Comparison of ENCODE assay signal across 8 cellular contexts in the genomic region with DNA sequence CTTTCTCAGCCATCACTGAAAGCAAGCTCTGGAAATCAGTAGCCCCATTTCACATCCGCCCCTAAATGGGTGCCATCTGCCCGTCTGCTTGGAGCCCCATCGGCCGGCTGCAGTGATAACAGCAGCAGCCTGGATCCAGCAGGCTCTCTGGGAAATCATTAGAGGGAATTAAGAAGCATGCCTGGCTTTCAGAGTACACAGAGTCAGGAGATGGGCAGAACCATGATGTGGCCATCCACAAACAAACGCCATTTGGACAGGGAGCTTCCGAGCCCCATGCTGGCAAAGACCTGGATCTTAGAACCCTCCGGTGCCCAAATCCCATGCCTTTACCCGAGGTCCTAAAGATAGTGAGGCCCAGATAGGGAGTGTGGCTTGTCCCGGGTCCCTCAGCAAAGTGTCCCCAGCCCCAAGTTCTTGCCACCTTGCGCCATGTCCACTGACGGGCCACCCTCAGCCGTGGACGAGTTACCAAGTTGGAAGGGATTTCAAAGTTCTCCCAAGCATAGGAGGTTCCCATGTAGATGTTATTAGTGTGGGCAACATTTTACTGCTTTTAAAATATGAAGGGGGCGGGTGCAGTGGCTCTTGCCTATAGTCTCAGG. TPM values are rescaled to one million over a fixed set of nuclear protein-coding genes. Genes with fewer than 3 reads are reported as not detected.
DNase-seq lines count a peak whose midpoint lies in the region; ATAC-seq and TF ChIP-seq lines count a peak whose summit lies in the region.

No MANE protein-coding gene starts in this region.

- H3K27ac Mint-ChIP-seq in HFFc6, result peak overlapping the region; percentile 89
- peak overlapping the region; percentile 92; the same call in 1 of the 2 replicates for H3K27ac Mint-ChIP-seq in WTC11
- peak overlapping the region; percentile 98 for H3K27ac Mint-ChIP-seq in stimulated activated effector memory CD8-positive, alpha-beta T cell treated with anti-CD3 and anti-CD28 coated beads, Interleukin-12 subunit alpha, Interleukin-12 subunit beta, amount 100 ng/mL, for 72 hours

- H3K27ac ChIP-seq in hepatocyte, result peak overlapping the region; percentile 82

- peaks cover 43% of the 10 kb centered on the region for H3K79me2 ChIP-seq in hepatocyte

- 75% methylated on average over 14 of the region's 14 CpGs for WGBS in hepatocyte (ENCODE audit: low lambda C conversion rate, missing lambda C conversion rate)

- H4K20me1 ChIP-seq in hepatocyte (ENCODE audit: insufficient read depth, poor library complexity, severe bottlenecking), result peaks cover 25% of the 10 kb centered on the region

- peak overlapping the region; percentile 68 for H3K4me3 ChIP-seq in hepatocyte

- DNase-seq in HFFc6 (no peak), WTC11 (ENCODE audit: low spot score) (no peak), hepatocyte (ENCODE audit: low spot score) (no peak), AG08395 (ENCODE audit: low spot score) (no peak), dedifferentiated amniotic fluid mesenchymal stem cell (ENCODE audit: extremely low spot score) (no peak)
- DNase-seq in stimulated activated effector memory CD8-positive, alpha-beta T cell treated with anti-CD3 and anti-CD28 coated beads, Interleukin-12 subunit alpha, Interleukin-12 subunit beta, amount 100 ng/mL, for 72 hours (ENCODE audit: low spot score in 2 of 2), result no peak
- DNase-seq in activated CD4-positive, alpha-beta T cell treated with anti-CD3 and anti-CD28 coated beads, Interleukin-2, amount 50 U/mL, for 1 hour, result no peak

- peak overlapping the region; percentile 60 for H2AFZ ChIP-seq in hepatocyte

- no peaks in the 10 kb centered on the region for H3K27me3 ChIP-seq in hepatocyte

- H3K9me3 Mint-ChIP-seq in HFFc6 (no peaks in the 10 kb centered on the region), WTC11 (peaks cover 6% of the 10 kb centered on the region)
- H3K9me3 Mint-ChIP-seq in stimulated activated effector memory CD8-positive, alpha-beta T cell treated with anti-CD3 and anti-CD28 coated beads, Interleukin-12 subunit alpha, Interleukin-12 subunit beta, amount 100 ng/mL, for 72 hours, result no peaks in the 10 kb centered on the region

- POLR2A ChIA-PET in WTC11 (lab: Charles Lee), result interaction anchor here (0.6 to 2.4 kb wide), 3 partner anchors 10 to 341 kb away, joined by 3 to 10 read pairs (median 10); no protein-coding TSS in a partner anchor

- ATAC-seq in WTC11, result no peak
- ATAC-seq in stimulated activated effector memory CD8-positive, alpha-beta T cell treated with anti-CD3 and anti-CD28 coated beads, Interleukin-12 subunit alpha, Interleukin-12 subunit beta, amount 100 ng/mL, for 72 hours, result no peak
- no peak for ATAC-seq in GM21723 (IDR thresholded peaks at IDR 0.05; ENCODE audit: unreplicated experiment)

- CTCF ChIA-PET in WTC11 (lab: Charles Lee), result interaction anchor here (0.5 to 2.8 kb wide), 7 partner anchors 10 to 236 kb away, joined by 3 to 14 read pairs (median 4); no protein-coding TSS in a partner anchor

- H3K4me1 Mint-ChIP-seq in HFFc6 (ENCODE audit: low read depth) (peaks cover 37% of the 10 kb centered on the region), WTC11 (peaks cover 31% of the 10 kb centered on the region)
- H3K4me1 Mint-ChIP-seq in stimulated activated effector memory CD8-positive, alpha-beta T cell treated with anti-CD3 and anti-CD28 coated beads, Interleukin-12 subunit alpha, Interleukin-12 subunit beta, amount 100 ng/mL, for 72 hours, result peaks cover 33% of the 10 kb centered on the region

- no peaks in the 10 kb centered on the region for H3K9me3 ChIP-seq in hepatocyte (ENCODE audit: low read depth)

- peaks cover 36% of the 10 kb centered on the region for H3K4me1 ChIP-seq in hepatocyte (ENCODE audit: insufficient read depth)

- TF ChIP-seq CTCF in HFFc6 (IDR thresholded peaks at IDR 0.05) (no peak), WTC11 (IDR thresholded peaks at IDR 0.05) (no peak), hepatocyte (IDR thresholded peaks at IDR 0.05; ENCODE audit: poor library complexity) (no peak)

- H3K9me2 ChIP-seq in hepatocyte (replicated peaks; ENCODE audit: insufficient read depth), result no peaks in the 10 kb centered on the region

- no peaks in the 10 kb centered on the region for H3K36me3 ChIP-seq in hepatocyte (replicated peaks; ENCODE audit: insufficient read depth, low read depth)

- no peaks in the 10 kb centered on the region for H3K36me3 Mint-ChIP-seq in HFFc6 (ENCODE audit: low read depth)
- peaks cover 16% of the 10 kb centered on the region for H3K36me3 Mint-ChIP-seq in WTC11
- H3K36me3 Mint-ChIP-seq in stimulated activated effector memory CD8-positive, alpha-beta T cell treated with anti-CD3 and anti-CD28 coated beads, Interleukin-12 subunit alpha, Interleukin-12 subunit beta, amount 100 ng/mL, for 72 hours, result peaks cover 24% of the 10 kb centered on the region

- peak overlapping the region; percentile 95 for H3K4me2 ChIP-seq in hepatocyte

- H3K27me3 Mint-ChIP-seq in HFFc6 (ENCODE audit: insufficient read depth) (peaks cover 2% of the 10 kb centered on the region; the same call in 1 of the 2 replicates), WTC11 (ENCODE audit: low read depth) (peaks cover 54% of the 10 kb centered on the region)

- peak overlapping the region; percentile 87 for H3K4me3 Mint-ChIP-seq in HFFc6
- peak overlapping the region; percentile 81 for H3K4me3 Mint-ChIP-seq in WTC11
- peak overlapping the region; percentile 78 for H3K4me3 Mint-ChIP-seq in stimulated activated effector memory CD8-positive, alpha-beta T cell treated with anti-CD3 and anti-CD28 coated beads, Interleukin-12 subunit alpha, Interleukin-12 subunit beta, amount 100 ng/mL, for 72 hours

TF ChIP-seq in WTC11, 78 proteins besides CTCF, POLR2A, EP300 and RAD21:
- TF ChIP-seq EMX1 (CRISPR knock-in tag; IDR thresholded peaks at IDR 0.05) (no peak), TCF7 (CRISPR knock-in tag; IDR thresholded peaks at IDR 0.05; ENCODE audit: low read depth) (no peak), TEAD4 (CRISPR knock-in tag; IDR thresholded peaks at IDR 0.05) (no peak), JUN (CRISPR knock-in tag; IDR thresholded peaks at IDR 0.05) (no peak), ELF4 (CRISPR knock-in tag; IDR thresholded peaks at IDR 0.05; ENCODE audit: low read depth) (no peak)

RNA-seq across cellular contexts. Expression of gene LITAF, which starts 1.0 kb away (rescaled TPM):
- total RNA-seq in HFFc6 (2021; fragmentation: NEBNext Ultra II Directional; extraction: Animal tissue kit (Norgen Biotek cat#: 25700)), result 100 to 1,000 TPM; 114 to 143 (median 135) TPM
- 72.4 to 77.7 TPM (median 73.0 TPM) in 3 replicates for total RNA-seq in WTC11 (2021)
- 65.6 and 78.9 TPM in 2 replicates for total RNA-seq in hepatocyte
- polyA plus RNA-seq in hepatocyte, result 119 and 134 TPM in 2 replicates
